17 cellular contexts compared by ENCODE assay signal in the genomic region with DNA sequence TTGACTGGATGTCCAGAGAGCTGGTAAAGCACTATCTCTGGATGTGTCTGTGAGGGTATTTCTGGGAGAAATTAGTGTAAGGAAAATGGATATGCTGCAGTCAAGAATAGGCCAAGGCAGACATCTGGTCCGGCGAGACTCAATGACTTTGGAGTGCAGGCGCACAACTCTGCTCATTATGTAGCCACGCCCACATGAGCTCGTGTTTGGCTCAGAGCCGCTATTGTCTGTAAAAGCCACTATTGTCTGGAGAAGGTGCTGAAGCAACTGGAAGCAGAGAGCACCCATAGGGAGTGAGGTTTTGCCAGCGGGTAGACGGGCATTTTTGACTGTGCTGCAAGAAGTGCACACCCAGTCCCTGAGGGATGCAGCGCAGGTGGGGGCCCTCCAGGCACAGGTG.
DNase-seq lines count a peak whose midpoint lies in the region; ATAC-seq lines count a peak whose summit lies in the region.
"Had no signal": no experiment of that assay in that cellular context is flagged by ENCODE, and none has a peak within 500 bp of the region (broad histone marks: within the 10 kb centered on the region; RNA-seq: fewer than 3 reads in every experiment).

No MANE protein-coding gene starts in this region.

- DNase-seq in NCI-H748 (lab: John Stamatoyannopoulos, UW; ENCODE audit: unreplicated experiment) (peak; percentile 53), NCI-H748 treated with DMSO at 0.1 percent for 48 hours (lab: John Stamatoyannopoulos, UW) (no peak), caudate nucleus (lab: John Stamatoyannopoulos, UW) (peak in 43 of 61 donors; percentile 4 to 72 (median 35)), middle frontal gyrus (ENCODE audit: extremely low spot score, low spot score) (peak; percentile 7), foreskin melanocyte (no peak), DMS79 (lab: John Stamatoyannopoulos, UW) (no peak)
- DNase-seq: MV-4-11, NCI-H1417 treated with DMSO at 0.1 percent for 48 hours, NCI-H2029 treated with DMSO at 0.1 percent for 48 hours, NCI-H446 treated with DMSO at 0.1 percent for 48 hours had no signal

- H3K27ac ChIP-seq in caudate nucleus (ENCODE audit: low read depth, low read length) = no peak overlapping the region
- H3K27ac ChIP-seq: C4-2B, RWPE1, SJSA1 had no signal

- ATAC-seq in GM18861 (IDR thresholded peaks at IDR 0.05; ENCODE audit: unreplicated experiment) = no peak
- no peak for ATAC-seq in GM21717 (IDR thresholded peaks at IDR 0.05; ENCODE audit: unreplicated experiment)
- ATAC-seq: GM12878, HCT116 had no signal

Comparison
In these comparisons a context has a peak if more than half of its experiments do, and no peak if none do; other contexts are left out.
1. DNase-seq: peak in NCI-H748 (single experiment), caudate nucleus (43 of 61) and middle frontal gyrus (single experiment); none in NCI-H748 treated with DMSO at 0.1 percent for 48 hours (single experiment), foreskin melanocyte (single experiment) and DMS79 (single experiment).